3 cellular contexts compared by ENCODE assay signal in the genomic region with DNA sequence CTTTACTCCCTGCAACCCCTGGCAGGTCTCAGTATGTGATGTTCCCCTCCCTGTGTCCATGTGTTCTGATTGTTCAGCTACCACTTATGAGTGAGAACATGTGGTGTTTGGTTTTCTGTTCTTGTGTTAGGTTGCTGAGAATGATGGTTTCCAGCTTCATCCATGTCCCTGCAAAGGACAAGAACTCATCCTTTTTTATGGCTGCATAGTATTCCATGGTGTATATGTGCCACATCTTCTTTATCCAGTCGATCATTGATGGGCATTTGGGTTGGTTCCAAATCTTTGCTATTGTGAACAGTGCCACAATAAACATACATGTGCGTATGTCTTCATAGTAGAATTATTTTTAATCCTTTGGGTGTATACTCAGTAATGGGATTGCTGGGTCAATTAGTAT. TPM values are rescaled to one million over a fixed set of nuclear protein-coding genes. Genes with fewer than 3 reads are reported as not detected.
A peak's percentile ranks its signal among the peaks of the same experiment; 100 is the strongest.
DNase-seq lines count a peak whose midpoint lies in the region; ATAC-seq, FAIRE-seq and TF ChIP-seq lines count a peak whose summit lies in the region.
"Not testable (repeated sequence)": the region's sequence is repeated elsewhere in the genome, so short reads cannot be mapped to it uniquely, and the experiment has no call there.

No MANE protein-coding gene starts in this region.

- not testable (repeated sequence) for DNase-seq in T-helper 17 cell; K562 (ENCODE audit: extremely low read depth in 1 of 4, low spot score in 3 of 4)

- H3K79me2 ChIP-seq in K562 (ENCODE audit: control insufficient read depth, insufficient read depth, low read length), result not testable (repeated sequence)

- not testable (repeated sequence) for H3K27me3 ChIP-seq in K562 (ENCODE audit: control insufficient read depth in 2 of 2, insufficient read depth in 2 of 2, low read length in 2 of 2)

- not testable (repeated sequence) for ATAC-seq in T-helper 17 cell, K562

- H3K27ac ChIP-seq in HEK293 (ENCODE audit: extremely low read depth, low read depth, low read length); K562 (ENCODE audit: extremely low read depth, low read depth, low read length): not testable (repeated sequence)

- TF ChIP-seq CTCF in HEK293 (tag by site-specific recombination; IDR thresholded peaks at IDR 0.05); K562 (IDR thresholded peaks at IDR 0.05 in 2 of 3, conservative IDR thresholded peaks at IDR 0.05 in 1 of 3; ENCODE audit: insufficient read depth in 2 of 3, low read depth in 1 of 3, low read length in 3 of 3): not testable (repeated sequence)

- H3K9me3 ChIP-seq in HEK293 (ENCODE audit: control insufficient read depth, insufficient read depth, low read depth, low read length); T-helper 17 cell (ENCODE audit: control insufficient read depth, low read length, poor library complexity, severe bottlenecking); K562 (replicated peaks; ENCODE audit: control insufficient read depth, insufficient read depth, low read depth, low read length): not testable (repeated sequence)

- 72% methylated on average over 2 of the region's 2 CpGs for WGBS in K562 (ENCODE audit: insufficient coverage, low coverage, missing lambda C conversion rate)

- not testable (repeated sequence) for H3K9ac ChIP-seq in K562 (ENCODE audit: insufficient read depth in 1 of 2, low read depth in 2 of 2, low read length in 2 of 2)

- H3K4me1 Mint-ChIP-seq in T-helper 17 cell, result peaks cover 10% of the 10 kb centered on the region

- TF ChIP-seq RAD21 in K562 (CRISPR knock-in tag; conservative IDR thresholded peaks at IDR 0.05 in 1 of 2, IDR thresholded peaks at IDR 0.05 in 1 of 2), result not testable (repeated sequence)

- not testable (repeated sequence) for H3K36me3 Mint-ChIP-seq in T-helper 17 cell (ENCODE audit: low read depth)

- intact Hi-C loops in K562 (cut with micrococcal nuclease), result not testable (repeated sequence)

- H2AFZ ChIP-seq in K562 (ENCODE audit: low read depth, low read length), result not testable (repeated sequence)

- H3K4me3 Mint-ChIP-seq in T-helper 17 cell, result not testable (repeated sequence)

- TF ChIP-seq POLR2A in K562 (conservative IDR thresholded peaks at IDR 0.05), result not testable (repeated sequence)

- CTCF ChIA-PET in HEK293 (lab: Yijun Ruan, JAX), result interaction anchor here (1.2 kb wide), 1 partner anchor 27 kb away, joined by 3 read pairs; no protein-coding TSS in a partner anchor
- CTCF ChIA-PET in K562 (lab: Yijun Ruan, JAX; ENCODE audit: low intra/inter-chr PET ratio), result not testable (repeated sequence)

- H3K27me3 Mint-ChIP-seq in T-helper 17 cell, result not testable (repeated sequence)

- not testable (repeated sequence) for H4K20me1 ChIP-seq in K562 (replicated peaks; ENCODE audit: control insufficient read depth, insufficient read depth, low read length)

- not testable (repeated sequence) for H3K4me3 ChIP-seq in HEK293 (ENCODE audit: low read depth, low read length); K562

- H3K27ac Mint-ChIP-seq in T-helper 17 cell, result peak overlapping the region; percentile 0

- POLR2A ChIA-PET in HEK293 (lab: Yijun Ruan, JAX); K562 (lab: Yijun Ruan, JAX): not testable (repeated sequence)

- BruUV-seq in K562 (replicated peaks; lab: Mats Ljungman, UMichigan), result not testable (repeated sequence)

- in situ Hi-C loops in K562 (cut with MboI), result not testable (repeated sequence)

- FAIRE-seq in K562 (lab: Jason Lieb, UNC), result not testable (repeated sequence)

- H3K9me1 ChIP-seq in K562 (ENCODE audit: control insufficient read depth, insufficient read depth, low read length), result not testable (repeated sequence)

- H3K36me3 ChIP-seq in HEK293 (ENCODE audit: control insufficient read depth in 2 of 2, insufficient read depth in 1 of 2, low read length in 2 of 2); K562 (ENCODE audit: control insufficient read depth, insufficient read depth, low read length): not testable (repeated sequence)

- H3K4me1 ChIP-seq in HEK293 (ENCODE audit: control insufficient read depth, insufficient read depth, low read length), result not testable (repeated sequence)
- peaks cover 3 to 19% of the 10 kb centered on the region in 2 experiments; a peak in 3 of 5 replicates for H3K4me1 ChIP-seq in K562 (replicated peaks in 1 of 2; ENCODE audit: control insufficient read depth in 2 of 2, insufficient read depth in 2 of 2, low read length in 2 of 2)

- TF ChIP-seq EP300 in K562 (IDR thresholded peaks at IDR 0.05; ENCODE audit: low read length), result not testable (repeated sequence)

- H3K4me2 ChIP-seq in K562 (ENCODE audit: insufficient read depth, low read length), result not testable (repeated sequence)

TF ChIP-seq in HEK293, 187 proteins besides CTCF, POLR2A, EP300 and RAD21:
- TF ChIP-seq, protein P1, sequence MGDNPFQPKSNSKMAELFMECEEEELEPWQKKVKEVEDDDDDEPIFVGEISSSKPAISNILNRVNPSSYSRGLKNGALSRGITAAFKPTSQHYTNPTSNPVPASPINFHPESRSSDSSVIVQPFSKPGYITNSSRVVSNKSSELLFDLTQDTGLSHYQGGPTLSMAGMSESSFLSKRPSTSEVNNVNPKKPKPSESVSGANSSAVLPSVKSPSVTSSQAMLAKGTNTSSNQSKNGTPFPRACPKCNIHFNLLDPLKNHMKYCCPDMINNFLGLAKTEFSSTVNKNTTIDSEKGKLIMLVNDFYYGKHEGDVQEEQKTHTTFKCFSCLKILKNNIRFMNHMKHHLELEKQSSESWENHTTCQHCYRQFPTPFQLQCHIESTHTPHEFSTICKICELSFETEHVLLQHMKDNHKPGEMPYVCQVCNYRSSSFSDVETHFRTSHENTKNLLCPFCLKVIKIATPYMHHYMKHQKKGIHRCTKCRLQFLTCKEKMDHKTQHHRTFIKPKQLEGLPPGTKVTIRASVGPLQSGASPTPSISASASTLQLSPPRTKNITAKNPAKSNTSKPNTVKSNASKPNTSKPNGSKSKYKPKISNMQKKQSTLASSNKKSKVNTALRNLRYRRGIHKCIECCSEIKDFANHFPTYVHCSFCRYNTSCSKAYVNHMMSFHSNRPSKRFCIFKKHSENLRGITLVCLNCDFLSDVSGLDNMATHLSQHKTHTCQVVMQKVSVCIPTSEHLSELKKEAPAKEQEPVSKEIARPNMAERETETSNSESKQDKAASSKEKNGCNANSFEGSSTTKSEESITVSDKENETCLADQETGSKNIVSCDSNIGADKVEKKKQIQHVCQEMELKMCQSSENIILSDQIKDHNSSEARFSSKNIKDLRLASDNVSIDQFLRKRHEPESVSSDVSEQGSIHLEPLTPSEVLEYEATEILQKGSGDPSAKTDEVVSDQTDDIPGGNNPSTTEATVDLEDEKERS (tag by site-specific recombination; IDR thresholded peaks at IDR 0.05), result peak; percentile 86
- peak; percentile 87 for TF ChIP-seq ZNF146 (tag by site-specific recombination; IDR thresholded peaks at IDR 0.05)

TF ChIP-seq in K562, 482 proteins besides CTCF, POLR2A, EP300 and RAD21:
- TF ChIP-seq KDM1A (IDR thresholded peaks at IDR 0.05), result peak in 1 of 2 experiments; percentile 39; a peak in 1 of 4 replicates
- 0 out of 2 replicates have a peak, but pooled peaks have one; percentile 23 for TF ChIP-seq SMARCA5 (IDR thresholded peaks at IDR 0.05)
- TF ChIP-seq BCOR (IDR thresholded peaks at IDR 0.05), result peak; percentile 88; the same call in 1 of the 2 replicates
- TF ChIP-seq ZNF146 (CRISPR knock-in tag; IDR thresholded peaks at IDR 0.05; ENCODE audit: unreplicated experiment), result peak; percentile 92

RNA-seq across cellular contexts. Expression of a gene that starts 26.6 kb away (rescaled TPM):
- total RNA-seq in T-helper 17 cell, result 100 to 1,000 TPM; 109 to 134 TPM
- total RNA-seq in K562 (2011; cell fraction: chromatin; rRNA removed; ENCODE audit: low replicate concordance), result 401 and 438 TPM in 2 replicates
- 288 and 318 TPM in 2 replicates for total RNA-seq in K562 (2011; cell fraction: nucleolus; rRNA removed)
- 391 and 510 TPM in 2 replicates for total RNA-seq in K562 (2011; cell fraction: nucleoplasm; rRNA removed)
- total RNA-seq in K562 (2014; rRNA removed), result 57.1 and 57.4 TPM in 2 replicates
- total RNA-seq in K562 (2014; rRNA removed; fragmentation: Illumina TruSeq; extraction: Trizol), result 71.0 and 79.0 TPM in 2 replicates
- 39.3 and 42.3 TPM in 2 replicates for total RNA-seq in K562 (2015; rRNA removed; fragmentation: Illumina TruSeq; extraction: Trizol)
- total RNA-seq in K562 (2021), result 114 and 135 TPM in 2 replicates
- polyA plus RNA-seq in K562 (2011; rRNA removed), result 93.3 and 144 TPM in 2 replicates
- polyA plus RNA-seq in K562 (2011; cell fraction: cytosol; rRNA removed), result 75.4 and 100 TPM in 2 replicates
- 62.0 and 106 TPM in 2 replicates for polyA plus RNA-seq in K562 (2011; cell fraction: nucleus; rRNA removed)
- polyA plus RNA-seq in K562 (2012), result 65.3 and 96.3 TPM in 2 replicates
- 108 and 145 TPM in 2 replicates for polyA plus RNA-seq in K562 (2014; fragmentation: Illumina TruSeq; extraction: Trizol)
- polyA plus RNA-seq in K562 (2014; fragmentation: Nextera tagmentation; extraction: Ambion mirVana), result 10 to 100 TPM; 31.9 to 43.0 TPM
- 74.1 and 80.6 TPM in 2 replicates for polyA plus RNA-seq in K562 (2014; rRNA removed)
- 163 and 272 TPM in 2 replicates for polyA minus RNA-seq in K562 (2011; rRNA and poly(A)+ RNA removed)
- 58.4 and 107 TPM in 2 replicates for polyA minus RNA-seq in K562 (2011; cell fraction: cytosol; rRNA and poly(A)+ RNA removed)
- polyA minus RNA-seq in K562 (2011; cell fraction: nucleus; rRNA and poly(A)+ RNA removed), result 86.4 and 113 TPM in 2 replicates
